Comparison of ENCODE assay signal across 8 cellular contexts in genomic region chr6:125791151-125791819, GRCh38. TPM values are rescaled to one million over a fixed set of nuclear protein-coding genes. Genes with fewer than 3 reads are reported as not detected.
A peak's percentile ranks its signal among the peaks of the same experiment; 100 is the strongest.
DNase-seq lines count a peak whose midpoint lies in the region; ATAC-seq and TF ChIP-seq lines count a peak whose summit lies in the region.

No MANE protein-coding gene starts in this region.

- H3K4me3 ChIP-seq in BE2C (ENCODE audit: low read depth, low read length) (peak overlapping the region; percentile 77), mesenchymal stem cell (ENCODE audit: insufficient read depth in 1 of 2, low read depth in 1 of 2, low read length in 2 of 2) (peak overlapping the region; percentile 95 to 97), suprapubic skin (peak overlapping the region; percentile 95)

- H3K4ac ChIP-seq in mesenchymal stem cell (ENCODE audit: low read depth in 1 of 2, low read length in 2 of 2) = peak overlapping the region in 1 of 2 experiments; percentile 5

- H3K14ac ChIP-seq in mesenchymal stem cell (ENCODE audit: low read length in 2 of 2) = no peak overlapping the region

- no peak overlapping the region for H2AK5ac ChIP-seq in mesenchymal stem cell (ENCODE audit: low read length, severe bottlenecking)

- H3K18ac ChIP-seq in mesenchymal stem cell (ENCODE audit: low read depth in 1 of 2, low read length in 2 of 2) = peak overlapping the region in 1 of 2 experiments; percentile 55

- peak overlapping the region in 1 of 2 experiments; percentile 43 for H2BK12ac ChIP-seq in mesenchymal stem cell (ENCODE audit: low read length in 2 of 2)

- H3K27me3 ChIP-seq in BE2C (no peaks in the 10 kb centered on the region), mesenchymal stem cell (ENCODE audit: control insufficient read depth in 1 of 2, insufficient read depth in 1 of 2, low read length in 2 of 2) (no peaks in the 10 kb centered on the region), suprapubic skin (no peaks in the 10 kb centered on the region)

- H2BK120ac ChIP-seq in mesenchymal stem cell (ENCODE audit: low read depth, low read length) = peak overlapping the region; percentile 91

- no peak for TF ChIP-seq POLR2A in suprapubic skin (IDR thresholded peaks at IDR 0.05)

- peaks cover 26% of the 10 kb centered on the region for H3K4me1 ChIP-seq in BE2C
- H3K4me1 ChIP-seq in mesenchymal stem cell (ENCODE audit: control insufficient read depth, insufficient read depth, low read depth, low read length) = peaks cover 8% of the 10 kb centered on the region
- H3K4me1 ChIP-seq in suprapubic skin = peaks cover 66% of the 10 kb centered on the region

- H3K79me1 ChIP-seq in mesenchymal stem cell (replicated peaks; ENCODE audit: low read length, poor library complexity, severe bottlenecking) = peaks cover 5% of the 10 kb centered on the region

- H2AFZ ChIP-seq in mesenchymal stem cell (ENCODE audit: low read depth, low read length) = peak overlapping the region; percentile 43

- peak overlapping the region; percentile 90 for H3K9ac ChIP-seq in mesenchymal stem cell (ENCODE audit: low read length)

- ATAC-seq in GM18520 (IDR thresholded peaks at IDR 0.05; ENCODE audit: unreplicated experiment) (peak; percentile 13), HG03045 (IDR thresholded peaks at IDR 0.05; ENCODE audit: unreplicated experiment) (peak; percentile 1)
- peak; percentile 44 for ATAC-seq in effector memory CD8-positive, alpha-beta T cell (replicated peaks)

- peak overlapping the region; percentile 80 to 97 for H3K27ac Mint-ChIP-seq in effector memory CD8-positive, alpha-beta T cell

- H3K9me3 ChIP-seq in BE2C (no peaks in the 10 kb centered on the region), mesenchymal stem cell (ENCODE audit: control insufficient read depth, low read length) (no peaks in the 10 kb centered on the region), suprapubic skin (no peaks in the 10 kb centered on the region)

- no peak for TF ChIP-seq EP300 in suprapubic skin (IDR thresholded peaks at IDR 0.05)

- peak; percentile 72 for TF ChIP-seq CTCF in BE2C (IDR thresholded peaks at IDR 0.05; ENCODE audit: low read depth, low read length)
- TF ChIP-seq CTCF in suprapubic skin (IDR thresholded peaks at IDR 0.05) = peak in 1 of 2 donors; percentile 59

- peak overlapping the region; percentile 99 for H3K4me2 ChIP-seq in mesenchymal stem cell (ENCODE audit: low read length, poor library complexity, severe bottlenecking)

- no peaks in the 10 kb centered on the region for H3K9me3 Mint-ChIP-seq in effector memory CD8-positive, alpha-beta T cell

- H3K23ac ChIP-seq in mesenchymal stem cell (ENCODE audit: low read length in 2 of 2) = peak overlapping the region in 1 of 2 experiments; percentile 11

- WGBS in mesenchymal stem cell = 1% methylated on average over 27 of the region's 28 CpGs
- WGBS in suprapubic skin = under 1% methylated on average over 27 of the region's 28 CpGs

- peak overlapping the region; percentile 83 to 87 for H3K4me3 Mint-ChIP-seq in effector memory CD8-positive, alpha-beta T cell

- peak overlapping the region; percentile 88 for H4K8ac ChIP-seq in mesenchymal stem cell (ENCODE audit: low read length)

- peak; percentile 60 for DNase-seq in BE2C
- peak; percentile 87 for DNase-seq in NCI-H2171 treated with DMSO at 0.1 percent for 48 hours (lab: John Stamatoyannopoulos, UW)
- DNase-seq in activated CD4-positive, alpha-beta T cell treated with anti-CD3 and anti-CD28 coated beads for 4 hours = peak; percentile 49 to 51
- DNase-seq in effector memory CD8-positive, alpha-beta T cell = peak; percentile 35 to 40 (median 38)
- peak; percentile 56 for DNase-seq in mesenchymal stem cell
- no peak for DNase-seq in suprapubic skin (ENCODE audit: low spot score in 2 of 2)

- H3K36me3 Mint-ChIP-seq in effector memory CD8-positive, alpha-beta T cell (ENCODE audit: insufficient read depth) = peaks cover 12% of the 10 kb centered on the region

- H3K27ac ChIP-seq in mesenchymal stem cell (ENCODE audit: low read length, poor library complexity, severe bottlenecking) (no peak overlapping the region), suprapubic skin (peak overlapping the region; percentile 99)

- no peaks in the 10 kb centered on the region for H3K27me3 Mint-ChIP-seq in effector memory CD8-positive, alpha-beta T cell

- H4K91ac ChIP-seq in mesenchymal stem cell (ENCODE audit: low read length) = peak overlapping the region; percentile 7

- H3K36me3 ChIP-seq in BE2C = no peaks in the 10 kb centered on the region; the same call in 1 of the 2 replicates
- no peaks in the 10 kb centered on the region for H3K36me3 ChIP-seq in mesenchymal stem cell (ENCODE audit: control insufficient read depth in 1 of 2, insufficient read depth in 2 of 2, low read depth in 1 of 2, low read length in 2 of 2)
- no peaks in the 10 kb centered on the region for H3K36me3 ChIP-seq in suprapubic skin

- H2BK15ac ChIP-seq in mesenchymal stem cell (ENCODE audit: low read depth, poor library complexity, severe bottlenecking) = no peak overlapping the region

- no peak overlapping the region for H2BK5ac ChIP-seq in mesenchymal stem cell (ENCODE audit: low read depth, low read length, poor library complexity, severe bottlenecking)

- peaks cover 38 to 46% of the 10 kb centered on the region in 2 donors for H3K4me1 Mint-ChIP-seq in effector memory CD8-positive, alpha-beta T cell (ENCODE audit: low read depth in 2 of 2)

RNA-seq across cellular contexts. Expression of gene NCOA7, which starts 0.5 kb away (rescaled TPM):
- polyA plus RNA-seq in BE2C (2012; ENCODE audit: insufficient read depth, insufficient read length, low read depth) = 72.5 TPM
- polyA plus RNA-seq in mesenchymal stem cell (2013, experiment 1 of 2) = 22.8 TPM
- polyA plus RNA-seq in mesenchymal stem cell (2013, experiment 2 of 2) = 21.7 TPM
- 10 to 100 TPM; 11.1 to 28.4 (median 22.1) TPM for total RNA-seq in suprapubic skin

RNA-seq across cellular contexts. Expression of gene HEY2, which starts 41.9 kb away (rescaled TPM):
- not detected for polyA plus RNA-seq in BE2C (2012; ENCODE audit: insufficient read depth, insufficient read length, low read depth)
- 0.29 TPM for polyA plus RNA-seq in mesenchymal stem cell (2013, experiment 1 of 2)
- 0.25 TPM for polyA plus RNA-seq in mesenchymal stem cell (2013, experiment 2 of 2)
- total RNA-seq in suprapubic skin = 1 to 10 TPM in 3 of 4 donors, under 1 TPM in 1; 0.76 to 3.0 (median 1.9) TPM

Comparison
In these comparisons a context has a peak if more than half of its experiments do, and no peak if none do; other contexts are left out.
1. DNase-seq: peak in BE2C (single experiment), NCI-H2171 treated with DMSO at 0.1 percent for 48 hours (single experiment), activated CD4-positive, alpha-beta T cell treated with anti-CD3 and anti-CD28 coated beads for 4 hours (2 of 2), effector memory CD8-positive, alpha-beta T cell (3 of 3) and mesenchymal stem cell (single experiment); none in suprapubic skin (0 of 2).
2. Peak in every context shown above with its lines, with median percentiles within 50 percentile points of each other: H3K4me3 ChIP-seq and ATAC-seq.